8 cellular contexts compared by ENCODE assay signal in the genomic region with DNA sequence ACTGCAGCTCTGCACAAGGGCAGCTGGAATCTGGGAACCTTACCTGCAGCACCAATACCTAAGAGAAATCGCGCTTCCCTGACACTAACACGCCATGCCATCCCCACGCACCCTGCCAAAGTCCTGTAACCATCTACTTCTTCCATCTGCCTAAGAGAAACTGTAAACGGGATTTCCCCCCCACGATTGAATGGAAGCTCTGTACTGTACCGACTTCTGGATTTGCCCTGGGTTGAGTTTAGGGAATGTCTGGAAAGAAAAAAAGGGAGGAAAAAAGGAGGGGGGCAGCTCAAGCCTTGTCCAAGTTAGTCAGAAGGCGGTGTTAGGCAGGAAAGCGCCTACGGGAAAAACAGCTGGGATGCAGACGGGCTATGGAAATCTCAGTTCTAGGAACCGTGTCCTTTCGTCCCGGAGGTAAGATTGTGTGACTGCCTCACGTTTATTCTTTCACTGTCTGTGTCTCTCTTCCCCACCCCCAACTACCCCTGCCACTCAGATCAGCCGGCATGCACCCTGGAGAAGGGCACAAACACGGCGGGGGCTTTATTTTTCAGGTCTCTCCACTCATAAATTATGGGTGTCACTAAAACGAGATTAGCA.
DNase-seq lines count a peak whose midpoint lies in the region; TF ChIP-seq lines count a peak whose summit lies in the region.

No MANE protein-coding gene starts in this region.

- H2AFZ ChIP-seq in osteoblast (ENCODE audit: low read length) = peak overlapping the region; percentile 95

- peaks cover 2% of the 10 kb centered on the region for H4K20me1 ChIP-seq in osteoblast (ENCODE audit: insufficient read depth, low read length)

- no peak for TF ChIP-seq EP300 in esophagus muscularis mucosa (IDR thresholded peaks at IDR 0.05)

- no peak for TF ChIP-seq POLR2A in esophagus muscularis mucosa (IDR thresholded peaks at IDR 0.05; ENCODE audit: low read depth)

- 3% methylated on average over 18 of the region's 19 CpGs for WGBS in esophagus muscularis mucosa

- TF ChIP-seq CTCF in esophagus muscularis mucosa (IDR thresholded peaks at IDR 0.05) (no peak), osteoblast (IDR thresholded peaks at IDR 0.05; ENCODE audit: extremely low read depth, low read depth, low read length) (no peak), GM13977 (IDR thresholded peaks at IDR 0.05; ENCODE audit: extremely low read depth, insufficient read depth, missing control alignments) (no peak)

- peak overlapping the region; percentile 39 to 57 (median 46) for H3K4me3 ChIP-seq in esophagus muscularis mucosa
- H3K4me3 ChIP-seq in osteoblast (ENCODE audit: insufficient read depth, low read length) = peak overlapping the region; percentile 72

- intact Hi-C loops in esophagus muscularis mucosa (cut with DNase I) = loop anchor here (5.0 to 10.0 kb wide), 3 partner anchors 791 to 1288 kb away; no protein-coding TSS in a partner anchor

- H3K9me3 ChIP-seq in esophagus muscularis mucosa (no peaks in the 10 kb centered on the region), osteoblast (ENCODE audit: low read depth, low read length) (no peaks in the 10 kb centered on the region)

- no peaks in the 10 kb centered on the region for H3K79me2 ChIP-seq in osteoblast (ENCODE audit: insufficient read depth, low read length)

- peak overlapping the region; percentile 95 for H3K4me2 ChIP-seq in osteoblast (ENCODE audit: insufficient read depth, low read length)

- H3K27me3 ChIP-seq in esophagus muscularis mucosa = peaks cover 0 to 100% (median 63%) of the 10 kb centered on the region in 4 donors
- H3K27me3 ChIP-seq in osteoblast (ENCODE audit: insufficient read depth, low read length) = peaks cover 78% of the 10 kb centered on the region

- H3K27ac ChIP-seq in esophagus muscularis mucosa (replicated peaks in 1 of 4) (peak overlapping the region in 1 of 4 donors; percentile 33), osteoblast (ENCODE audit: low read depth, low read length) (no peak overlapping the region)

- H3K36me3 ChIP-seq in esophagus muscularis mucosa = no peaks in the 10 kb centered on the region
- H3K36me3 ChIP-seq in osteoblast (ENCODE audit: insufficient read depth, low read length) = no peaks in the 10 kb centered on the region

- in situ Hi-C loops in GM13977 (cut with MboI; ENCODE audit: low pct_unique_long_range_greater_than_20kb, low sequenced_read_pairs, unreplicated experiment) = no loop called here

- DNase-seq in DMS53 (lab: John Stamatoyannopoulos, UW) (peak; percentile 64), NCI-H748 treated with DMSO at 0.1 percent for 48 hours (lab: John Stamatoyannopoulos, UW) (peak; percentile 84), esophagus muscularis mucosa (ENCODE audit: extremely low spot score) (no peak), osteoblast (ENCODE audit: insufficient read length, low spot score, missing footprints) (peak; percentile 86), NCI-H1694 treated with DMSO at 0.1 percent for 48 hours (lab: John Stamatoyannopoulos, UW) (no peak), inferior parietal cortex (ENCODE audit: extremely low spot score) (no peak), AG20443 (ENCODE audit: low spot score) (no peak), GM13977 (ENCODE audit: low spot score) (no peak)

- H3K4me1 ChIP-seq in esophagus muscularis mucosa = peaks cover 5 to 30% (median 22%) of the 10 kb centered on the region in 4 donors
- H3K4me1 ChIP-seq in osteoblast (ENCODE audit: insufficient read depth, low read length) = peaks cover 17% of the 10 kb centered on the region

Comparison
In these comparisons a context has a peak if more than half of its experiments do, and no peak if none do; other contexts are left out.
1. DNase-seq: peak in DMS53 (single experiment), NCI-H748 treated with DMSO at 0.1 percent for 48 hours (single experiment) and osteoblast (single experiment); none in esophagus muscularis mucosa (single experiment), NCI-H1694 treated with DMSO at 0.1 percent for 48 hours (single experiment), inferior parietal cortex (single experiment), AG20443 (single experiment) and GM13977 (single experiment).